In genomic region chr6:41335296-41335695, GRCh38 we compare ENCODE assay signal across 20 cellular contexts. TPM values are rescaled to one million over a fixed set of nuclear protein-coding genes. Genes with fewer than 3 reads are reported as not detected.
DNase-seq lines count a peak whose midpoint lies in the region; ATAC-seq and TF ChIP-seq lines count a peak whose summit lies in the region.
"Had no signal": no experiment of that assay in that cellular context is flagged by ENCODE, and none has a peak within 500 bp of the region (broad histone marks: within the 10 kb centered on the region; RNA-seq: fewer than 3 reads in every experiment).

TSS of gene NCR2 (plus strand) at chr6:41335608. CDS start at chr6:41335877, 269 bp downstream.

- POLR2A ChIA-PET in HEK293 (lab: Yijun Ruan, JAX) = no interaction called here
- POLR2A ChIA-PET in activated naive CD8-positive, alpha-beta T cell treated with anti-CD3 and anti-CD28 coated beads, Interleukin-2, amount 10 ng/mL, durations not matched to agents 7 days and 5 days (lab: Charles Lee) = interaction anchor here (1.6 to 5.5 kb wide), 4 partner anchors 10 to 262 kb away, joined by 5 to 91 read pairs (median 24); partner anchors contain the start of genes NFYA and OARD1

- no peaks in the 10 kb centered on the region for H3K9me3 Mint-ChIP-seq in activated CD8-positive, alpha-beta memory T cell treated with anti-CD3 and anti-CD28 coated beads, Interleukin-2, amount 10 ng/mL, durations not matched to agents 7 days and 5 days (ENCODE audit: low read depth)
- H3K9me3 Mint-ChIP-seq in activated naive CD8-positive, alpha-beta T cell treated with anti-CD3 and anti-CD28 coated beads, Interleukin-2, amount 10 ng/mL, durations not matched to agents 7 days and 5 days = no peaks in the 10 kb centered on the region
- no peaks in the 10 kb centered on the region for H3K9me3 Mint-ChIP-seq in neural progenitor cell
- H3K9me3 Mint-ChIP-seq: activated T-helper 17 cell treated with anti-CD3 and anti-CD28 coated beads, Interleukin-2, amount 50 U/mL, for 72 hours; endodermal cell had no signal

- H3K36me3 ChIP-seq in HEK293 (ENCODE audit: control insufficient read depth in 2 of 2, insufficient read depth in 1 of 2, low read length in 2 of 2) (no peaks in the 10 kb centered on the region), neural progenitor cell (no peaks in the 10 kb centered on the region), mucosa of descending colon (ENCODE audit: low read depth) (no peaks in the 10 kb centered on the region)
- H3K36me3 ChIP-seq: ascending aorta, right atrium auricular region had no signal

- no peaks in the 10 kb centered on the region for H3K27me3 Mint-ChIP-seq in activated CD8-positive, alpha-beta memory T cell treated with anti-CD3 and anti-CD28 coated beads, Interleukin-2, amount 10 ng/mL, durations not matched to agents 7 days and 5 days
- H3K27me3 Mint-ChIP-seq in activated naive CD8-positive, alpha-beta T cell treated with anti-CD3 and anti-CD28 coated beads, Interleukin-2, amount 10 ng/mL, durations not matched to agents 7 days and 5 days = no peaks in the 10 kb centered on the region
- H3K27me3 Mint-ChIP-seq in neural progenitor cell (ENCODE audit: insufficient read depth, low read depth) = peaks cover 20% of the 10 kb centered on the region

- CTCF ChIA-PET in activated CD8-positive, alpha-beta memory T cell treated with anti-CD3 and anti-CD28 coated beads, Interleukin-2, amount 10 ng/mL, durations not matched to agents 7 days and 5 days (lab: Charles Lee) = interaction anchor here (0.8 to 8.4 kb wide), 7 partner anchors 9 to 134 kb away, joined by 3 to 104 read pairs (median 31); partner anchors contain the start of gene TREML2
- CTCF ChIA-PET in HEK293 (lab: Yijun Ruan, JAX) = interaction anchor here (0.7 to 2.8 kb wide), 6 partner anchors 15 to 39 kb away, joined by 4 to 25 read pairs (median 6); no protein-coding TSS in a partner anchor

- no peak within 1 kb of the TSS for H3K4me2 ChIP-seq in neural progenitor cell

- no peaks in the 10 kb centered on the region for H3K9me3 ChIP-seq in HEK293 (ENCODE audit: control insufficient read depth, insufficient read depth, low read depth, low read length)
- no peaks in the 10 kb centered on the region for H3K9me3 ChIP-seq in neural progenitor cell (ENCODE audit: low read depth)
- no peaks in the 10 kb centered on the region for H3K9me3 ChIP-seq in mucosa of descending colon
- H3K9me3 ChIP-seq: ascending aorta, right atrium auricular region had no signal

- TF ChIP-seq CTCF in HEK293 (tag by site-specific recombination; IDR thresholded peaks at IDR 0.05) (no peak), neural progenitor cell (IDR thresholded peaks at IDR 0.05) (no peak), mucosa of descending colon (IDR thresholded peaks at IDR 0.05) (no peak)

- intact Hi-C loops in mucosa of descending colon (cut with DNase I, micrococcal nuclease) = no loop called here

- H3K4me3 Mint-ChIP-seq in activated CD8-positive, alpha-beta memory T cell treated with anti-CD3 and anti-CD28 coated beads, Interleukin-2, amount 10 ng/mL, durations not matched to agents 7 days and 5 days = no peak within 1 kb of the TSS
- peak within 1 kb of the TSS; percentile 61 for H3K4me3 Mint-ChIP-seq in activated naive CD8-positive, alpha-beta T cell treated with anti-CD3 and anti-CD28 coated beads, Interleukin-2, amount 10 ng/mL, durations not matched to agents 7 days and 5 days
- H3K4me3 Mint-ChIP-seq in neural progenitor cell = no peak within 1 kb of the TSS
- H3K4me3 Mint-ChIP-seq: activated T-helper 17 cell treated with anti-CD3 and anti-CD28 coated beads, Interleukin-2, amount 50 U/mL, for 72 hours; endodermal cell had no signal

- ATAC-seq in activated CD8-positive, alpha-beta memory T cell treated with anti-CD3 and anti-CD28 coated beads, Interleukin-2, amount 10 ng/mL, durations not matched to agents 7 days and 5 days = no peak
- ATAC-seq in activated naive CD8-positive, alpha-beta T cell treated with anti-CD3 and anti-CD28 coated beads, Interleukin-2, amount 10 ng/mL, durations not matched to agents 7 days and 5 days (ENCODE audit: low read depth) = no peak
- ATAC-seq in HG02973 (IDR thresholded peaks at IDR 0.05; ENCODE audit: unreplicated experiment) (no peak), HG02759 (IDR thresholded peaks at IDR 0.05; ENCODE audit: unreplicated experiment) (no peak), mucosa of descending colon (no peak)
- ATAC-seq: activated T-helper 17 cell treated with anti-CD3 and anti-CD28 coated beads, Interleukin-2, amount 50 U/mL, for 72 hours; Right ventricle myocardium inferior had no signal

- peaks cover 9% of the 10 kb centered on the region for H3K27me3 ChIP-seq in neural progenitor cell
- H3K27me3 ChIP-seq: ascending aorta, right atrium auricular region had no signal

- H3K4me1 ChIP-seq in HEK293 (ENCODE audit: control insufficient read depth, insufficient read depth, low read length) (no peaks in the 10 kb centered on the region; the same call in 1 of the 2 replicates), neural progenitor cell (no peaks in the 10 kb centered on the region), mucosa of descending colon (ENCODE audit: low read depth) (no peaks in the 10 kb centered on the region)
- H3K4me1 ChIP-seq: ascending aorta, right atrium auricular region had no signal

- no peak within 1 kb of the TSS for H3K27ac ChIP-seq in HEK293 (ENCODE audit: extremely low read depth, low read depth, low read length)
- H3K27ac ChIP-seq in neural progenitor cell = no peak within 1 kb of the TSS
- H3K27ac ChIP-seq: ascending aorta, right atrium auricular region had no signal

- H3K36me3 Mint-ChIP-seq in activated CD8-positive, alpha-beta memory T cell treated with anti-CD3 and anti-CD28 coated beads, Interleukin-2, amount 10 ng/mL, durations not matched to agents 7 days and 5 days = no peaks in the 10 kb centered on the region
- H3K36me3 Mint-ChIP-seq in activated naive CD8-positive, alpha-beta T cell treated with anti-CD3 and anti-CD28 coated beads, Interleukin-2, amount 10 ng/mL, durations not matched to agents 7 days and 5 days = no peaks in the 10 kb centered on the region
- no peaks in the 10 kb centered on the region for H3K36me3 Mint-ChIP-seq in neural progenitor cell

- no peak within 1 kb of the TSS for H2AFZ ChIP-seq in neural progenitor cell (replicated peaks)

- no peaks in the 10 kb centered on the region for H3F3A ChIP-seq in neural progenitor cell (ENCODE audit: low read depth)

- no peak for DNase-seq in activated CD8-positive, alpha-beta memory T cell treated with anti-CD3 and anti-CD28 coated beads, Interleukin-2, amount 10 ng/mL, durations not matched to agents 7 days and 5 days
- DNase-seq in activated CD8-positive, alpha-beta memory T cell treated with anti-CD3 and anti-CD28 coated beads for 24 hours = no peak
- no peak for DNase-seq in activated naive CD8-positive, alpha-beta T cell treated with anti-CD3 and anti-CD28 coated beads, Interleukin-2, amount 10 ng/mL, durations not matched to agents 7 days and 5 days
- DNase-seq in neural progenitor cell (ENCODE audit: low spot score) = no peak
- DNase-seq in mucosa of descending colon = no peak
- DNase-seq: endodermal cell, mesendoderm, MM.1S, NCI-H1930, T-helper 9 cell had no signal

- H3K27ac Mint-ChIP-seq in activated CD8-positive, alpha-beta memory T cell treated with anti-CD3 and anti-CD28 coated beads, Interleukin-2, amount 10 ng/mL, durations not matched to agents 7 days and 5 days = peak within 1 kb of the TSS; percentile 88
- H3K27ac Mint-ChIP-seq in activated naive CD8-positive, alpha-beta T cell treated with anti-CD3 and anti-CD28 coated beads, Interleukin-2, amount 10 ng/mL, durations not matched to agents 7 days and 5 days = peak within 1 kb of the TSS; percentile 97
- H3K27ac Mint-ChIP-seq in neural progenitor cell = peak within 1 kb of the TSS; percentile 14
- H3K27ac Mint-ChIP-seq: endodermal cell had no signal

- H3K4me3 ChIP-seq in HEK293 (ENCODE audit: low read depth, low read length) (no peak within 1 kb of the TSS), neural progenitor cell (no peak within 1 kb of the TSS), mucosa of descending colon (no peak within 1 kb of the TSS)
- H3K4me3 ChIP-seq: ascending aorta, right atrium auricular region had no signal

- H3K4me1 Mint-ChIP-seq in activated CD8-positive, alpha-beta memory T cell treated with anti-CD3 and anti-CD28 coated beads, Interleukin-2, amount 10 ng/mL, durations not matched to agents 7 days and 5 days = peaks cover 59% of the 10 kb centered on the region
- H3K4me1 Mint-ChIP-seq in activated naive CD8-positive, alpha-beta T cell treated with anti-CD3 and anti-CD28 coated beads, Interleukin-2, amount 10 ng/mL, durations not matched to agents 7 days and 5 days = peaks cover 56% of the 10 kb centered on the region
- peaks cover 9% of the 10 kb centered on the region for H3K4me1 Mint-ChIP-seq in neural progenitor cell
- H3K4me1 Mint-ChIP-seq: activated T-helper 17 cell treated with anti-CD3 and anti-CD28 coated beads, Interleukin-2, amount 50 U/mL, for 72 hours; endodermal cell had no signal

- H3K79me2 ChIP-seq in neural progenitor cell (ENCODE audit: low read depth) = no peaks in the 10 kb centered on the region

- no peak within 1 kb of the TSS for H3K9ac ChIP-seq in neural progenitor cell

- no peaks in the 10 kb centered on the region for H4K20me1 ChIP-seq in neural progenitor cell (ENCODE audit: low read depth)

TF ChIP-seq in HEK293, 187 proteins besides CTCF, POLR2A, EP300 and RAD21 (continues in another document):
- no peak for TF ChIP-seq ZBTB6 (tag by site-specific recombination; IDR thresholded peaks at IDR 0.05)
- TF ChIP-seq ZNF48 (tag by site-specific recombination; IDR thresholded peaks at IDR 0.05) = no peak
- no peak for TF ChIP-seq ZNF473 (tag by site-specific recombination; IDR thresholded peaks at IDR 0.05)

RNA-seq across cellular contexts. Expression of gene NCR2, which starts in this region (rescaled TPM):
- total RNA-seq in activated CD8-positive, alpha-beta memory T cell treated with anti-CD3 and anti-CD28 coated beads, Interleukin-2, amount 10 ng/mL, durations not matched to agents 7 days and 5 days = 1 to 10 TPM in 1 of 2 experiments, under 1 TPM in 1; 0.64 to 1.4 TPM
- total RNA-seq in activated naive CD8-positive, alpha-beta T cell treated with anti-CD3 and anti-CD28 coated beads, Interleukin-2, amount 10 ng/mL, durations not matched to agents 7 days and 5 days = under 1 TPM; 0.82 to 1.00 TPM
- total RNA-seq in neural progenitor cell (ENCODE audit: low replicate concordance) (not detected in 2 replicates), mucosa of descending colon (under 1 TPM in 1 of 3 donors, not detected in 2; 0.25 TPM)
- total RNA-seq: A673; activated T-helper 17 cell treated with anti-CD3 and anti-CD28 coated beads, Interleukin-2, amount 50 U/mL, for 72 hours; ascending aorta; chondrocyte; endodermal cell; NCI-H460; right atrium auricular region; Right ventricle myocardium inferior had no signal

Comparison
In these comparisons a context has a peak if more than half of its experiments do, and no peak if none do; other contexts are left out.
1. H3K27ac Mint-ChIP-seq: peak in every context shown above with its lines; median percentile 97 in activated naive CD8-positive, alpha-beta T cell treated with anti-CD3 and anti-CD28 coated beads, Interleukin-2, amount 10 ng/mL, durations not matched to agents 7 days and 5 days; 88 in activated CD8-positive, alpha-beta memory T cell treated with anti-CD3 and anti-CD28 coated beads, Interleukin-2, amount 10 ng/mL, durations not matched to agents 7 days and 5 days; 14 in neural progenitor cell.